ENCODE assay signal across 12 cellular contexts in the genomic region with DNA sequence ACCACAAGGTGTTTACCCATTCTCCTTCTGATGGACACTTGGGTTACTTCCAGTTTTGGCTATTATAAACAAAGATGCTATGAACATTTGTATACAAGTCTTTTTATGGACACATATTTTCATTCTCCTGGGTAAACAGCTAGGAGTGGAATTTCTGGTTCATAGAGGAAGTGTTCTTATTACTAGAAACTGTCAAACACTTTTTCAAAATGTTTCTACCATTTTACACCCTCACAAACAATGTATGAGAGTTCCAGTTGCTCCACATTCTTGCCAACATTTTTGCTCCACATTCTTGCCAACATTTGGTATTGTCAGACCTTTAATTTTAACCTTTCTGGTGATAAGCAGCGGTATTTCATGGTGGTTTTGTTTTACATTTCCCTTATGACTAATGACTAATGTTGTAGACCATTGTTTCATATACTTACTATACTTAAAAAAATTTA. TPM values are rescaled to one million over a fixed set of nuclear protein-coding genes. Genes with fewer than 3 reads are reported as not detected.
DNase-seq lines count a peak whose midpoint lies in the region; ATAC-seq and TF ChIP-seq lines count a peak whose summit lies in the region.
"Had no signal": no experiment of that assay in that cellular context is flagged by ENCODE, and none has a peak within 500 bp of the region (broad histone marks: within the 10 kb centered on the region; RNA-seq: fewer than 3 reads in every experiment).

No MANE protein-coding gene starts in this region.

- intact Hi-C loops in ascending aorta (cut with DNase I) = loop anchor here (1.0 to 2.0 kb wide), 2 partner anchors 15 to 21 kb away; a partner anchor contains a TSS
- intact Hi-C loops in thyroid gland (cut with DNase I) = no loop called here

- H3K27me3 ChIP-seq in ascending aorta = no peaks in the 10 kb centered on the region
- no peaks in the 10 kb centered on the region for H3K27me3 ChIP-seq in thyroid gland
- H3K27me3 ChIP-seq: cardiac muscle cell had no signal

- peak; percentile 69; the same call in 1 of the 2 replicates for TF ChIP-seq EP300 in Ishikawa (IDR thresholded peaks at IDR 0.05; ENCODE audit: borderline replicate concordance)

- H3K4me1 ChIP-seq in ascending aorta = peaks cover 4 to 22% of the 10 kb centered on the region in 2 donors
- H3K4me1 ChIP-seq in thyroid gland = peaks cover 12 to 30% of the 10 kb centered on the region in 2 donors
- H3K4me1 ChIP-seq: HAP-1 had no signal

- ATAC-seq in HG03135 (IDR thresholded peaks at IDR 0.05; ENCODE audit: unreplicated experiment) = no peak
- ATAC-seq: left colon had no signal

- WGBS in thyroid gland, 2 donors = 77 to 86% methylated on average over 1 of the region's 1 CpG

- H3K36me3 ChIP-seq in ascending aorta = no peaks in the 10 kb centered on the region
- H3K36me3 ChIP-seq in thyroid gland = no peaks in the 10 kb centered on the region
- H3K36me3 ChIP-seq: cardiac muscle cell, HAP-1 had no signal

- H3K9me3 ChIP-seq in ascending aorta = no peaks in the 10 kb centered on the region
- H3K9me3 ChIP-seq in thyroid gland = no peaks in the 10 kb centered on the region
- H3K9me3 ChIP-seq: HAP-1 had no signal

- DNase-seq in ascending aorta (ENCODE audit: low spot score in 2 of 2) (no peak), fibroblast of villous mesenchyme (ENCODE audit: low read depth) (peak; percentile 77), thyroid gland (no peak), KG1 (lab: John Stamatoyannopoulos, UW) (no peak)
- DNase-seq in stimulated activated naive CD4-positive, alpha-beta T cell treated with Interleukin-2 at 50 U/mL for 16 hours (lab: John Stamatoyannopoulos, UW) = no peak
- DNase-seq: foreskin melanocyte, left colon, Right ventricle myocardium superior had no signal

- TF ChIP-seq CTCF in ascending aorta (IDR thresholded peaks at IDR 0.05) (no peak), fibroblast of villous mesenchyme (IDR thresholded peaks at IDR 0.05; ENCODE audit: insufficient read depth, low read depth, low read length) (no peak), thyroid gland (IDR thresholded peaks at IDR 0.05) (no peak)

- H3K27ac ChIP-seq in ascending aorta (peak overlapping the region; percentile 73 to 80), thyroid gland (peak overlapping the region; percentile 60 to 80 (median 79))
- H3K27ac ChIP-seq: cardiac muscle cell had no signal

- TF ChIP-seq POLR2A in thyroid gland (IDR thresholded peaks at IDR 0.05) = no peak

- TF ChIP-seq RAD21 in Ishikawa (IDR thresholded peaks at IDR 0.05; ENCODE audit: low read depth) = no peak; the same call in 1 of the 2 replicates

- H3K4me3 ChIP-seq in ascending aorta (no peak overlapping the region), fibroblast of villous mesenchyme (ENCODE audit: low read depth, low read length) (no peak overlapping the region), thyroid gland (replicated peaks in 1 of 3) (no peak overlapping the region)
- H3K4me3 ChIP-seq: cardiac muscle cell, HAP-1 had no signal

TF ChIP-seq in Ishikawa, 13 proteins besides CTCF, POLR2A, EP300 and RAD21:
- TF ChIP-seq, protein P1, sequence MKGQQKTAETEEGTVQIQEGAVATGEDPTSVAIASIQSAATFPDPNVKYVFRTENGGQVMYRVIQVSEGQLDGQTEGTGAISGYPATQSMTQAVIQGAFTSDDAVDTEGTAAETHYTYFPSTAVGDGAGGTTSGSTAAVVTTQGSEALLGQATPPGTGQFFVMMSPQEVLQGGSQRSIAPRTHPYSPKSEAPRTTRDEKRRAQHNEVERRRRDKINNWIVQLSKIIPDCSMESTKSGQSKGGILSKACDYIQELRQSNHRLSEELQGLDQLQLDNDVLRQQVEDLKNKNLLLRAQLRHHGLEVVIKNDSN (IDR thresholded peaks at IDR 0.05) = 0 out of 2 replicates have a peak, but pooled peaks have one; percentile 20
- TF ChIP-seq TCF12 (IDR thresholded peaks at IDR 0.05; ENCODE audit: low read depth) (peak; percentile 76), TEAD4 (IDR thresholded peaks at IDR 0.05) (peak; percentile 91), TAF1 (IDR thresholded peaks at IDR 0.05; ENCODE audit: low read depth) (no peak), FOXM1 (IDR thresholded peaks at IDR 0.05; ENCODE audit: borderline replicate concordance, low read depth) (peak; percentile 60; the same call in 1 of the 2 replicates), CREB1 (IDR thresholded peaks at IDR 0.05; ENCODE audit: low read depth) (no peak), NFIC (IDR thresholded peaks at IDR 0.05) (peak; percentile 54)
- TF ChIP-seq, protein P2, sequence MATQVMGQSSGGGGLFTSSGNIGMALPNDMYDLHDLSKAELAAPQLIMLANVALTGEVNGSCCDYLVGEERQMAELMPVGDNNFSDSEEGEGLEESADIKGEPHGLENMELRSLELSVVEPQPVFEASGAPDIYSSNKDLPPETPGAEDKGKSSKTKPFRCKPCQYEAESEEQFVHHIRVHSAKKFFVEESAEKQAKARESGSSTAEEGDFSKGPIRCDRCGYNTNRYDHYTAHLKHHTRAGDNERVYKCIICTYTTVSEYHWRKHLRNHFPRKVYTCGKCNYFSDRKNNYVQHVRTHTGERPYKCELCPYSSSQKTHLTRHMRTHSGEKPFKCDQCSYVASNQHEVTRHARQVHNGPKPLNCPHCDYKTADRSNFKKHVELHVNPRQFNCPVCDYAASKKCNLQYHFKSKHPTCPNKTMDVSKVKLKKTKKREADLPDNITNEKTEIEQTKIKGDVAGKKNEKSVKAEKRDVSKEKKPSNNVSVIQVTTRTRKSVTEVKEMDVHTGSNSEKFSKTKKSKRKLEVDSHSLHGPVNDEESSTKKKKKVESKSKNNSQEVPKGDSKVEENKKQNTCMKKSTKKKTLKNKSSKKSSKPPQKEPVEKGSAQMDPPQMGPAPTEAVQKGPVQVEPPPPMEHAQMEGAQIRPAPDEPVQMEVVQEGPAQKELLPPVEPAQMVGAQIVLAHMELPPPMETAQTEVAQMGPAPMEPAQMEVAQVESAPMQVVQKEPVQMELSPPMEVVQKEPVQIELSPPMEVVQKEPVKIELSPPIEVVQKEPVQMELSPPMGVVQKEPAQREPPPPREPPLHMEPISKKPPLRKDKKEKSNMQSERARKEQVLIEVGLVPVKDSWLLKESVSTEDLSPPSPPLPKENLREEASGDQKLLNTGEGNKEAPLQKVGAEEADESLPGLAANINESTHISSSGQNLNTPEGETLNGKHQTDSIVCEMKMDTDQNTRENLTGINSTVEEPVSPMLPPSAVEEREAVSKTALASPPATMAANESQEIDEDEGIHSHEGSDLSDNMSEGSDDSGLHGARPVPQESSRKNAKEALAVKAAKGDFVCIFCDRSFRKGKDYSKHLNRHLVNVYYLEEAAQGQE (IDR thresholded peaks at IDR 0.05; ENCODE audit: low read depth) = no peak

RNA-seq across cellular contexts. Expression of gene STXBP1, which starts 28.4 kb away (rescaled TPM):
- total RNA-seq in ascending aorta (29.3 TPM), fibroblast of villous mesenchyme (12.6 and 19.9 TPM in 2 replicates), thyroid gland (100 to 1,000 TPM in 2 of 4 donors, 10 to 100 TPM in 2; 23.8 to 139 (median 106) TPM)
